ENCODE assay signal across 21 cellular contexts in the genomic region with DNA sequence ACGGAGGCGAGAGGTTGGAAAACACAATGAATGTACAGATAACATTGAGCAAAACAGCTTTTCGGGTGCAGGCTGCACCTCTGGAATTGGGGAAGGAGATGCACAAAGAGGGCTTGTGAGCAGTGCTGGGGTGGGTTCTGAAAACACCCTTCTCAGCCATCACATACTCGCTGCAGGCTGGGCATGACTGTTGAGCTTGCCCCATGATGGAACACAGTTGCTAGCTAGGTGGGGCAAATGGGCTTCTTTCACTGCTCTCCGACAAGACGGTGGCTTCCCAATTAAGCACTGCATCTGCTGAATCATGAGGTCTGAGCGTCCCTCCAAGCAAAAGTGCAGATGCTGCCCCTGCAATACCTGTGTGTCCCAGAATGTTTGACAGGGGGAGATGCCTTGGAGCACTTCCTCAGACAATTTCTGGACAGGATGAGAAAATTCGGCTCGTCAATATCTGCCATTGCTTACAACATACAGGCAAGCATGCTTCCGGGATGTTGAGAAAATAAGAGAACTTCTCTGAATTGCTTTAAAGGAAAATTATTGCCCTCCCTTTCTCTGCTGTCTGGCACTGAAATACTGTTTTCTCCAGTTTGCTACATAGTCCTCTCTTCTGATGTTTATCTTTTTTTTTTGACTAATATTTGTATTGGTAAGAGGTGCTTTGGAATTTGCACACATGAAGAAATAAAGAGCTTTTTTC.
"Had no signal": no experiment of that assay in that cellular context is flagged by ENCODE, and none has a peak within 500 bp of the region (broad histone marks: within the 10 kb centered on the region; RNA-seq: fewer than 3 reads in every experiment).

No MANE protein-coding gene starts in this region.

- ATAC-seq: activated CD8-positive, alpha-beta memory T cell treated with anti-CD3 and anti-CD28 coated beads, Interleukin-2, amount 10 ng/mL, durations not matched to agents 7 days and 5 days; activated CD8-positive, alpha-beta T cell treated with anti-CD3 and anti-CD28 coated beads for 36 hours; effector memory CD8-positive, alpha-beta T cell; esophagus mucosa; naive thymus-derived CD8-positive, alpha-beta T cell had no signal

- H3K4me1 ChIP-seq: adrenal gland, ascending aorta, breast epithelium, left lung, sigmoid colon had no signal

- H3K27ac Mint-ChIP-seq: activated CD4-positive, alpha-beta T cell treated with anti-CD3 and anti-CD28 coated beads, Interleukin-2, amount 10 ng/mL, durations not matched to agents 7 days and 5 days; activated CD8-positive, alpha-beta memory T cell treated with anti-CD3 and anti-CD28 coated beads, Interleukin-2, amount 10 ng/mL, durations not matched to agents 7 days and 5 days; activated CD8-positive, alpha-beta T cell treated with anti-CD3 and anti-CD28 coated beads for 36 hours; activated naive CD8-positive, alpha-beta T cell; naive thymus-derived CD8-positive, alpha-beta T cell had no signal

- DNase-seq: activated CD4-positive, alpha-beta T cell treated with anti-CD3 and anti-CD28 coated beads, Interleukin-2, amount 10 ng/mL, durations not matched to agents 7 days and 5 days; activated CD4-positive, CD25-positive, alpha-beta regulatory T cell treated with anti-CD3 and anti-CD28 coated beads, Interleukin-2, amount 50 U/mL, for 72 hours; activated CD8-positive, alpha-beta memory T cell treated with anti-CD3 and anti-CD28 coated beads, Interleukin-2, amount 10 ng/mL, durations not matched to agents 7 days and 5 days; activated CD8-positive, alpha-beta T cell treated with anti-CD3 and anti-CD28 coated beads for 36 hours; activated gamma-delta T cell treated with Interleukin-2 at 50 U/mL for 16 hours; activated T-cell treated with anti-CD3 and anti-CD28 coated beads for 4 hours; effector memory CD8-positive, alpha-beta T cell; foreskin melanocyte; left lung; naive thymus-derived CD8-positive, alpha-beta T cell; stimulated activated CD4-positive, alpha-beta T cell treated with anti-CD3 and anti-CD28 coated beads, Interleukin-4, amount 100 ng/mL, for 24 hours; stimulated activated naive CD4-positive, alpha-beta T cell treated with Interleukin-2 at 50 U/mL for 16 hours; WERI-Rb-1 had no signal

- H3K27ac ChIP-seq: adrenal gland, ascending aorta, breast epithelium, left lung, thoracic aorta, WERI-Rb-1 had no signal

- H3K9me3 Mint-ChIP-seq: activated CD4-positive, alpha-beta T cell treated with anti-CD3 and anti-CD28 coated beads, Interleukin-2, amount 10 ng/mL, durations not matched to agents 7 days and 5 days; activated CD8-positive, alpha-beta T cell treated with anti-CD3 and anti-CD28 coated beads for 36 hours; central memory CD8-positive, alpha-beta T cell; effector memory CD8-positive, alpha-beta T cell had no signal

- H3K36me3 Mint-ChIP-seq: activated CD8-positive, alpha-beta memory T cell treated with anti-CD3 and anti-CD28 coated beads, Interleukin-2, amount 10 ng/mL, durations not matched to agents 7 days and 5 days had no signal

- H3K4me1 Mint-ChIP-seq: activated CD8-positive, alpha-beta memory T cell treated with anti-CD3 and anti-CD28 coated beads, Interleukin-2, amount 10 ng/mL, durations not matched to agents 7 days and 5 days; central memory CD8-positive, alpha-beta T cell had no signal

- H3K9me3 ChIP-seq: adrenal gland, ascending aorta, breast epithelium, left lung, sigmoid colon, thoracic aorta had no signal

- H3K4me3 Mint-ChIP-seq: activated CD4-positive, alpha-beta T cell treated with anti-CD3 and anti-CD28 coated beads, Interleukin-2, amount 10 ng/mL, durations not matched to agents 7 days and 5 days; activated CD8-positive, alpha-beta memory T cell treated with anti-CD3 and anti-CD28 coated beads, Interleukin-2, amount 10 ng/mL, durations not matched to agents 7 days and 5 days; activated CD8-positive, alpha-beta T cell treated with anti-CD3 and anti-CD28 coated beads for 36 hours; activated naive CD8-positive, alpha-beta T cell; central memory CD8-positive, alpha-beta T cell; effector memory CD8-positive, alpha-beta T cell; naive thymus-derived CD8-positive, alpha-beta T cell had no signal

- H3K27me3 ChIP-seq: adrenal gland, ascending aorta, breast epithelium, left lung, sigmoid colon had no signal

- H3K4me3 ChIP-seq: adrenal gland, ascending aorta, breast epithelium, left lung, sigmoid colon, thoracic aorta had no signal

- H3K36me3 ChIP-seq: adrenal gland, ascending aorta, breast epithelium, left lung, sigmoid colon, thoracic aorta, WERI-Rb-1 had no signal
